In genomic region chr16:58062821-58063220, GRCh38 we compare ENCODE assay signal across 21 cellular contexts. TPM values are rescaled to one million over a fixed set of nuclear protein-coding genes. Genes with fewer than 3 reads are reported as not detected.
A peak's percentile ranks its signal among the peaks of the same experiment; 100 is the strongest.
DNase-seq lines count a peak whose midpoint lies in the region; ATAC-seq, FAIRE-seq and TF ChIP-seq lines count a peak whose summit lies in the region.
"Had no signal": no experiment of that assay in that cellular context is flagged by ENCODE, and none has a peak within 500 bp of the region (broad histone marks: within the 10 kb centered on the region; RNA-seq: fewer than 3 reads in every experiment).

No MANE protein-coding gene starts in this region.

- H3K4me1 Mint-ChIP-seq in GM23338, result peaks cover 12% of the 10 kb centered on the region
- H3K4me1 Mint-ChIP-seq: CD4-positive, CD25-positive, alpha-beta regulatory T cell had no signal

- H3K4me3 ChIP-seq in GM23338, result no peak overlapping the region
- H3K4me3 ChIP-seq in K562, result no peak overlapping the region
- H3K4me3 ChIP-seq in parathyroid adenoma (ENCODE audit: low read depth, low read length), result no peak overlapping the region
- H3K4me3 ChIP-seq: HAP-1, PC-9 had no signal

- BruUV-seq in K562 (replicated peaks; lab: Mats Ljungman, UMichigan), result no TSS peak

- H3K9me2 ChIP-seq in GM23338 (ENCODE audit: insufficient read depth), result no peaks in the 10 kb centered on the region
- H3K9me2 ChIP-seq: SK-N-SH had no signal

- H3K9me3 Mint-ChIP-seq in GM23338, result no peaks in the 10 kb centered on the region

- POLR2A ChIA-PET in K562 (lab: Yijun Ruan, JAX), result interaction anchor here (0.6 kb wide), 1 partner anchor 1423 kb away, joined by 3 read pairs; no protein-coding TSS in a partner anchor

- WGBS in K562 (ENCODE audit: insufficient coverage, low coverage, missing lambda C conversion rate), result 51% methylated on average over 4 of the region's 4 CpGs

- no peak for TF ChIP-seq CTCF in GM23338 (conservative IDR thresholded peaks at IDR 0.05; ENCODE audit: low read depth in 2 of 2)
- no peak for TF ChIP-seq CTCF in K562 (IDR thresholded peaks at IDR 0.05 in 2 of 3, conservative IDR thresholded peaks at IDR 0.05 in 1 of 3; ENCODE audit: insufficient read depth in 2 of 3, low read depth in 1 of 3, low read length in 3 of 3)
- no peak for TF ChIP-seq CTCF in parathyroid adenoma (IDR thresholded peaks at IDR 0.05)

- DNase-seq in GM23338 (ENCODE audit: low spot score) (no peak), K562 (ENCODE audit: extremely low read depth in 1 of 4, low spot score in 3 of 4) (no peak), islet precursor cell (peak; percentile 52), RCC 7860 (ENCODE audit: low spot score) (no peak), SKM-1 (lab: John Stamatoyannopoulos, UW; ENCODE audit: unreplicated experiment) (no peak), SHP77 treated with DMSO at 0.1 percent for 48 hours (lab: John Stamatoyannopoulos, UW) (no peak)
- DNase-seq in stimulated activated CD4-positive, alpha-beta T cell treated with anti-CD3 and anti-CD28 coated beads, Interleukin-4, amount 100 ng/mL, for 4 hours, result no peak
- DNase-seq: BE2C; CD4-positive, CD25-positive, alpha-beta regulatory T cell; DMS79 treated with DMSO at 0.1 percent for 48 hours; Kasumi-1; NCI-H1417; NCI-H187 treated with DMSO at 0.1 percent for 48 hours; NCI-H2107; PC-9; SIG-M5; SK-N-SH had no signal

- CTCF ChIA-PET in K562 (lab: Yijun Ruan, JAX; ENCODE audit: low intra/inter-chr PET ratio), result no interaction called here

- H4K20me1 ChIP-seq in GM23338 (replicated peaks; ENCODE audit: insufficient read depth) (no peaks in the 10 kb centered on the region), K562 (replicated peaks; ENCODE audit: control insufficient read depth, insufficient read depth, low read length) (no peaks in the 10 kb centered on the region; the same call in 1 of the 2 replicates)

- H3K9me3 ChIP-seq in K562 (replicated peaks; ENCODE audit: control insufficient read depth, insufficient read depth, low read depth, low read length) (no peaks in the 10 kb centered on the region), parathyroid adenoma (ENCODE audit: control insufficient read depth, low read length) (no peaks in the 10 kb centered on the region)
- H3K9me3 ChIP-seq: BE2C, HAP-1, SK-N-SH had no signal

- H3K4me1 ChIP-seq in GM23338 (ENCODE audit: insufficient read depth), result no peaks in the 10 kb centered on the region; the same call in 1 of the 2 replicates
- H3K4me1 ChIP-seq in K562 (replicated peaks in 1 of 2; ENCODE audit: control insufficient read depth in 2 of 2, insufficient read depth in 2 of 2, low read length in 2 of 2), result no peaks in the 10 kb centered on the region; a peak in 1 of 5 replicates
- no peaks in the 10 kb centered on the region for H3K4me1 ChIP-seq in parathyroid adenoma
- H3K4me1 ChIP-seq: BE2C, HAP-1 had no signal

- no peak for TF ChIP-seq EP300 in K562 (IDR thresholded peaks at IDR 0.05; ENCODE audit: low read length)

- H3K27me3 Mint-ChIP-seq in GM23338 (ENCODE audit: insufficient read depth, low read depth, poor library complexity), result peaks cover 4% of the 10 kb centered on the region

- no peak overlapping the region for H3K4me2 ChIP-seq in GM23338
- H3K4me2 ChIP-seq in K562 (ENCODE audit: insufficient read depth, low read length), result no peak overlapping the region
- H3K4me2 ChIP-seq in parathyroid adenoma (ENCODE audit: low read length), result no peak overlapping the region
- H3K4me2 ChIP-seq: PC-9, SK-N-SH had no signal

- no peak overlapping the region for H3K27ac ChIP-seq in GM23338 (ENCODE audit: low read depth)
- no peak overlapping the region for H3K27ac ChIP-seq in K562 (ENCODE audit: extremely low read depth, low read depth, low read length)
- no peak overlapping the region for H3K27ac ChIP-seq in parathyroid adenoma
- H3K27ac ChIP-seq: PC-9, RWPE1 had no signal

- H3K79me2 ChIP-seq in GM23338 (replicated peaks; ENCODE audit: insufficient read depth) (no peaks in the 10 kb centered on the region), K562 (ENCODE audit: control insufficient read depth, insufficient read depth, low read length) (no peaks in the 10 kb centered on the region), parathyroid adenoma (no peaks in the 10 kb centered on the region)

- no peaks in the 10 kb centered on the region for H3K36me3 ChIP-seq in GM23338 (ENCODE audit: insufficient read depth)
- no peaks in the 10 kb centered on the region for H3K36me3 ChIP-seq in K562 (ENCODE audit: control insufficient read depth, insufficient read depth, low read length)
- no peaks in the 10 kb centered on the region for H3K36me3 ChIP-seq in parathyroid adenoma (ENCODE audit: control insufficient read depth, insufficient read depth, low read length)
- H3K36me3 ChIP-seq: BE2C, HAP-1 had no signal

- FAIRE-seq in K562 (lab: Jason Lieb, UNC), result no peak
- FAIRE-seq in RCC 7860 (lab: Jason Lieb, UNC), result no peak
- FAIRE-seq: GM12892 had no signal

- no peaks in the 10 kb centered on the region for H3F3A ChIP-seq in GM23338 (replicated peaks; ENCODE audit: low read depth)

- no peaks in the 10 kb centered on the region for H3K9me1 ChIP-seq in K562 (ENCODE audit: control insufficient read depth, insufficient read depth, low read length)

- H3K27me3 ChIP-seq in GM23338 (ENCODE audit: insufficient read depth) (no peaks in the 10 kb centered on the region), K562 (ENCODE audit: control insufficient read depth in 2 of 2, insufficient read depth in 2 of 2, low read length in 2 of 2) (peaks cover 4 to 8% of the 10 kb centered on the region in 2 experiments; a peak in 2 of 5 replicates), parathyroid adenoma (ENCODE audit: control insufficient read depth, insufficient read depth, low read length) (no peaks in the 10 kb centered on the region)
- H3K27me3 ChIP-seq: BE2C had no signal

- ATAC-seq in GM23338 (peak; percentile 46), K562 (no peak; the same call in 2 of the 3 replicates)

- peak overlapping the region; percentile 90; the same call in 1 of the 2 replicates for H2AFZ ChIP-seq in GM23338
- 0 out of 2 replicates have a peak overlapping the region, but pooled peaks have one; percentile 17 for H2AFZ ChIP-seq in K562 (ENCODE audit: low read depth, low read length)
- H2AFZ ChIP-seq in parathyroid adenoma, result peak overlapping the region; percentile 86
- H2AFZ ChIP-seq: PC-9 had no signal

- in situ Hi-C loops in K562 (cut with MboI), result no loop called here

- intact Hi-C loops in K562 (cut with micrococcal nuclease), result no loop called here

- H3K36me3 Mint-ChIP-seq in GM23338 (ENCODE audit: low read depth), result no peaks in the 10 kb centered on the region
- H3K36me3 Mint-ChIP-seq: CD4-positive, CD25-positive, alpha-beta regulatory T cell had no signal

- no peak for TF ChIP-seq RAD21 in K562 (CRISPR knock-in tag; conservative IDR thresholded peaks at IDR 0.05 in 1 of 2, IDR thresholded peaks at IDR 0.05 in 1 of 2)

- no peak overlapping the region for H3K27ac Mint-ChIP-seq in GM23338
- H3K27ac Mint-ChIP-seq: CD4-positive, CD25-positive, alpha-beta regulatory T cell had no signal

- no peak overlapping the region for H3K9ac ChIP-seq in K562 (ENCODE audit: insufficient read depth in 1 of 2, low read depth in 2 of 2, low read length in 2 of 2)
- H3K9ac ChIP-seq in parathyroid adenoma, result no peak overlapping the region
- H3K9ac ChIP-seq: SK-N-SH had no signal

- no peak for TF ChIP-seq POLR2A in K562 (conservative IDR thresholded peaks at IDR 0.05)

- no peak overlapping the region for H3K4me3 Mint-ChIP-seq in GM23338
- H3K4me3 Mint-ChIP-seq: CD4-positive, CD25-positive, alpha-beta regulatory T cell had no signal

TF ChIP-seq in GM23338, 12 proteins besides CTCF, POLR2A, EP300 and RAD21 (continues in another document):
- no peak for TF ChIP-seq ETS1 (IDR thresholded peaks at IDR 0.05)
- no peak for TF ChIP-seq NANOG (IDR thresholded peaks at IDR 0.05; ENCODE audit: borderline replicate concordance)

TF ChIP-seq in K562, 482 proteins besides CTCF, POLR2A, EP300 and RAD21 (continues in another document):
- TF ChIP-seq MBD2 (IDR thresholded peaks at IDR 0.05; ENCODE audit: borderline replicate concordance, low read depth) (no peak), PYGO2 (tag; IDR thresholded peaks at IDR 0.05) (no peak), DPF2 (IDR thresholded peaks at IDR 0.05) (no peak), PHB (CRISPR knock-in tag; IDR thresholded peaks at IDR 0.05) (no peak), PML (IDR thresholded peaks at IDR 0.05; ENCODE audit: low read length) (no peak), NFATC3 (IDR thresholded peaks at IDR 0.05) (no peak), ZNF197 (CRISPR knock-in tag; IDR thresholded peaks at IDR 0.05; ENCODE audit: low read depth) (no peak), TGIF2 (CRISPR knock-in tag; IDR thresholded peaks at IDR 0.05) (no peak), GABPA (tag; conservative IDR thresholded peaks at IDR 0.05; ENCODE audit: low read depth) (no peak)

RNA-seq across cellular contexts. Expression of gene MMP15, which starts 37.3 kb away (rescaled TPM):
- 72.4 and 79.1 TPM in 2 replicates for total RNA-seq in GM23338 (2014; rRNA removed; shearing (Covaris generic))
- polyA plus RNA-seq in GM23338 (2016; fragmentation: Nextera tagmentation; extraction: Ambion mirVana) (10.9 and 11.5 TPM in 2 replicates), K562 (2011; rRNA removed) (3.0 and 8.4 TPM in 2 replicates), K562 (2014; fragmentation: Illumina TruSeq; extraction: Trizol) (6.3 and 8.6 TPM in 2 replicates), K562 (2014; fragmentation: Nextera tagmentation; extraction: Ambion mirVana) (under 1 TPM; 0.01 to 0.06 TPM), K562 (2014; rRNA removed) (7.9 and 9.6 TPM in 2 replicates)
- total RNA-seq in K562 (2011; cell fraction: chromatin; rRNA removed; ENCODE audit: low replicate concordance), result 6.1 and 32.3 TPM in 2 replicates
- total RNA-seq in K562 (2011; cell fraction: nucleolus; rRNA removed), result 29.6 and 31.0 TPM in 2 replicates
- 16.6 and 19.7 TPM in 2 replicates for total RNA-seq in K562 (2011; cell fraction: nucleoplasm; rRNA removed)
- total RNA-seq in K562 (2014; rRNA removed) (10.3 and 11.9 TPM in 2 replicates), K562 (2014; rRNA removed; fragmentation: Illumina TruSeq; extraction: Trizol) (1.9 and 2.9 TPM in 2 replicates), K562 (2015; rRNA removed; fragmentation: Illumina TruSeq; extraction: Trizol) (5.5 and 5.6 TPM in 2 replicates), K562 (2021) (20.3 and 20.4 TPM in 2 replicates)
- 8.5 and 13.5 TPM in 2 replicates for polyA plus RNA-seq in K562 (2011; cell fraction: cytosol; rRNA removed)
- 14.8 and 18.6 TPM in 2 replicates for polyA plus RNA-seq in K562 (2011; cell fraction: nucleus; rRNA removed)
- polyA plus RNA-seq in K562 (2012), result 9.6 and 14.7 TPM in 2 replicates
- 2.8 and 3.4 TPM in 2 replicates for polyA minus RNA-seq in K562 (2011; rRNA and poly(A)+ RNA removed)
- polyA minus RNA-seq in K562 (2011; cell fraction: cytosol; rRNA and poly(A)+ RNA removed), result 11.7 and 17.5 TPM in 2 replicates
- 6.5 and 10.6 TPM in 2 replicates for polyA minus RNA-seq in K562 (2011; cell fraction: nucleus; rRNA and poly(A)+ RNA removed)

Comparison
In these comparisons a context has a peak if more than half of its experiments do, and no peak if none do; other contexts are left out.
1. H2AFZ ChIP-seq: peak in every context shown above with its lines; median percentile 90 in GM23338; 86 in parathyroid adenoma; 17 in K562.